1 cellular context compared by ENCODE assay signal in the genomic region with DNA sequence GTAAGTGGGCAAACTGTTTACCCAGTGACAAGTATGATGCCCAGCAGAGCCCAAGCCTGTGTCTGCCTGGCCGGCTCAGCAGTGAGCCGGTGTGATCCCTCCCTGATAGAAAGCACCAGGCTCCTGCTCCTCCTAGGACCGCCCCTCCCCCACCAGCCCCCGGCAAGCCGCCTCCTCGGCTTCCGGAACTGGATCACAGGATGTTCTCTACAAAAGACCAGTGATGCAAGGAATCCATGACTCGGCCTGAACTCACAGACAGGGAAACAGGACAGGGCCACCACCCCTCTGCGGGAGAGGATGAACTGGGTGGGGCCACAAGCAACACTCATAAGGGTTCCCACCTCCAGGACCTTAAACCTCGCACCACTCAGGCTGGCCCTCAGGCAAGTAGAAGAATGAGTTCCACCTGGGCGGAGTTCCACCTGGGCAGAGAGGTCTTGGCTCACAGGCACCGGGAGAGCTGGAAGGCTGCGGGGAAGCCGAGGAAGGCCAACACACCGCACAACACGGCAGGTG.
A peak's percentile ranks its signal among the peaks of the same experiment; 100 is the strongest.
TF ChIP-seq lines count a peak whose summit lies in the region.

No MANE protein-coding gene starts in this region.

TF ChIP-seq in HepG2, 621 proteins besides CTCF, POLR2A, EP300 and RAD21:
- TF ChIP-seq, protein P1, sequence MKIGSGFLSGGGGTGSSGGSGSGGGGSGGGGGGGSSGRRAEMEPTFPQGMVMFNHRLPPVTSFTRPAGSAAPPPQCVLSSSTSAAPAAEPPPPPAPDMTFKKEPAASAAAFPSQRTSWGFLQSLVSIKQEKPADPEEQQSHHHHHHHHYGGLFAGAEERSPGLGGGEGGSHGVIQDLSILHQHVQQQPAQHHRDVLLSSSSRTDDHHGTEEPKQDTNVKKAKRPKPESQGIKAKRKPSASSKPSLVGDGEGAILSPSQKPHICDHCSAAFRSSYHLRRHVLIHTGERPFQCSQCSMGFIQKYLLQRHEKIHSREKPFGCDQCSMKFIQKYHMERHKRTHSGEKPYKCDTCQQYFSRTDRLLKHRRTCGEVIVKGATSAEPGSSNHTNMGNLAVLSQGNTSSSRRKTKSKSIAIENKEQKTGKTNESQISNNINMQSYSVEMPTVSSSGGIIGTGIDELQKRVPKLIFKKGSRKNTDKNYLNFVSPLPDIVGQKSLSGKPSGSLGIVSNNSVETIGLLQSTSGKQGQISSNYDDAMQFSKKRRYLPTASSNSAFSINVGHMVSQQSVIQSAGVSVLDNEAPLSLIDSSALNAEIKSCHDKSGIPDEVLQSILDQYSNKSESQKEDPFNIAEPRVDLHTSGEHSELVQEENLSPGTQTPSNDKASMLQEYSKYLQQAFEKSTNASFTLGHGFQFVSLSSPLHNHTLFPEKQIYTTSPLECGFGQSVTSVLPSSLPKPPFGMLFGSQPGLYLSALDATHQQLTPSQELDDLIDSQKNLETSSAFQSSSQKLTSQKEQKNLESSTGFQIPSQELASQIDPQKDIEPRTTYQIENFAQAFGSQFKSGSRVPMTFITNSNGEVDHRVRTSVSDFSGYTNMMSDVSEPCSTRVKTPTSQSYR (CRISPR knock-in tag; IDR thresholded peaks at IDR 0.05; ENCODE audit: borderline replicate concordance) = 0 out of 2 replicates have a peak, but pooled peaks have one; percentile 26
- TF ChIP-seq, protein P2, sequence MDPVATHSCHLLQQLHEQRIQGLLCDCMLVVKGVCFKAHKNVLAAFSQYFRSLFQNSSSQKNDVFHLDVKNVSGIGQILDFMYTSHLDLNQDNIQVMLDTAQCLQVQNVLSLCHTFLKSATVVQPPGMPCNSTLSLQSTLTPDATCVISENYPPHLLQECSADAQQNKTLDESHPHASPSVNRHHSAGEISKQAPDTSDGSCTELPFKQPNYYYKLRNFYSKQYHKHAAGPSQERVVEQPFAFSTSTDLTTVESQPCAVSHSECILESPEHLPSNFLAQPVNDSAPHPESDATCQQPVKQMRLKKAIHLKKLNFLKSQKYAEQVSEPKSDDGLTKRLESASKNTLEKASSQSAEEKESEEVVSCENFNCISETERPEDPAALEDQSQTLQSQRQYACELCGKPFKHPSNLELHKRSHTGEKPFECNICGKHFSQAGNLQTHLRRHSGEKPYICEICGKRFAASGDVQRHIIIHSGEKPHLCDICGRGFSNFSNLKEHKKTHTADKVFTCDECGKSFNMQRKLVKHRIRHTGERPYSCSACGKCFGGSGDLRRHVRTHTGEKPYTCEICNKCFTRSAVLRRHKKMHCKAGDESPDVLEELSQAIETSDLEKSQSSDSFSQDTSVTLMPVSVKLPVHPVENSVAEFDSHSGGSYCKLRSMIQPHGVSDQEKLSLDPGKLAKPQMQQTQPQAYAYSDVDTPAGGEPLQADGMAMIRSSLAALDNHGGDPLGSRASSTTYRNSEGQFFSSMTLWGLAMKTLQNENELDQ (CRISPR knock-in tag; IDR thresholded peaks at IDR 0.05; ENCODE audit: borderline replicate concordance) = no peak
- TF ChIP-seq ZNF263 (CRISPR knock-in tag; IDR thresholded peaks at IDR 0.05) = no peak
